Comparison of ENCODE assay signal across 17 cellular contexts in genomic region chr16:88646345-88647034, GRCh38. TPM values are rescaled to one million over a fixed set of nuclear protein-coding genes. Genes with fewer than 3 reads are reported as not detected.
"Had no signal": no experiment of that assay in that cellular context is flagged by ENCODE, and none has a peak within 500 bp of the region (broad histone marks: within the 10 kb centered on the region; RNA-seq: fewer than 3 reads in every experiment).

No MANE protein-coding gene starts in this region.

- H3K36me3 ChIP-seq: cardiac muscle cell had no signal

- ATAC-seq: activated naive CD4-positive, alpha-beta T cell treated with anti-CD3 and anti-CD28 coated beads, Interleukin-2, amount 50 U/mL, for 72 hours; esophagus mucosa; T-cell had no signal

- DNase-seq: activated CD4-positive, alpha-beta T cell treated with anti-CD3 and anti-CD28 coated beads for 1 hour; activated CD4-positive, alpha-beta T cell treated with anti-CD3 and anti-CD28 coated beads, Interleukin-2, amount 50 U/mL, for 4 hours; activated effector memory CD4-positive, alpha-beta T cell treated with Interleukin-2 at 50 U/mL for 16 hours; activated T-cell treated with anti-CD3 and anti-CD28 coated beads, Interleukin-2, amount 50 U/mL, for 1 hour; hippocampal formation; stimulated activated CD4-positive, alpha-beta T cell treated with anti-CD3 and anti-CD28 coated beads, Interleukin-15, amount 100 ng/mL, for 24 hours; stimulated activated CD4-positive, alpha-beta T cell treated with anti-CD3 and anti-CD28 coated beads, Interleukin-4, amount 100 ng/mL, for 1 hour; stimulated activated naive CD4-positive, alpha-beta T cell; T-cell; T-helper 9 cell; tibial artery had no signal

- H3K27me3 ChIP-seq: cardiac muscle cell had no signal

- H3K9me3 ChIP-seq: tibial artery had no signal

- H3K4me3 Mint-ChIP-seq: T-cell had no signal

- H3K27ac ChIP-seq: cardiac muscle cell, tibial artery had no signal

- H3K4me3 ChIP-seq: cardiac muscle cell, tibial artery had no signal

- H3K27ac Mint-ChIP-seq: activated naive CD4-positive, alpha-beta T cell treated with anti-CD3 and anti-CD28 coated beads, Interleukin-2, amount 50 U/mL, for 72 hours had no signal

- H3K27me3 Mint-ChIP-seq: T-cell had no signal

- H3K9me3 Mint-ChIP-seq: activated naive CD4-positive, alpha-beta T cell treated with anti-CD3 and anti-CD28 coated beads, Interleukin-2, amount 50 U/mL, for 72 hours; T-cell had no signal

RNA-seq across cellular contexts. Expression of gene IL17C, which starts 8.1 kb away (rescaled TPM):
- total RNA-seq: activated naive CD4-positive, alpha-beta T cell treated with anti-CD3 and anti-CD28 coated beads, Interleukin-2, amount 50 U/mL, for 72 hours; cardiac muscle cell; esophagus mucosa; liver; skeletal muscle tissue; subcutaneous adipose tissue had no signal
- polyA plus RNA-seq: cardiac muscle cell, liver had no signal
